18 cellular contexts compared by ENCODE assay signal in genomic region chr7:139709460-139709859, GRCh38.
A peak's percentile ranks its signal among the peaks of the same experiment; 100 is the strongest.
DNase-seq lines count a peak whose midpoint lies in the region; ATAC-seq and TF ChIP-seq lines count a peak whose summit lies in the region.
"Had no signal": no experiment of that assay in that cellular context is flagged by ENCODE, and none has a peak within 500 bp of the region (broad histone marks: within the 10 kb centered on the region; RNA-seq: fewer than 3 reads in every experiment).

No MANE protein-coding gene starts in this region.

- H3K4me2 ChIP-seq in mesenchymal stem cell (ENCODE audit: low read length, poor library complexity, severe bottlenecking) = no peak overlapping the region

- TF ChIP-seq CTCF in right atrium auricular region (IDR thresholded peaks at IDR 0.05) = no peak

- no peak overlapping the region for H2BK120ac ChIP-seq in mesenchymal stem cell (ENCODE audit: low read depth, low read length)

- no peak overlapping the region for H2BK15ac ChIP-seq in mesenchymal stem cell (ENCODE audit: low read depth, poor library complexity, severe bottlenecking)

- ATAC-seq in Right ventricle myocardium superior (ENCODE audit: poor library complexity) = peak; percentile 44
- peak; percentile 63 for ATAC-seq in aorta (ENCODE audit: low FRiP score)
- ATAC-seq: upper lobe of right lung had no signal

- no peak overlapping the region for H4K91ac ChIP-seq in mesenchymal stem cell (ENCODE audit: low read length)

- H2BK5ac ChIP-seq in mesenchymal stem cell (ENCODE audit: low read depth, low read length, poor library complexity, severe bottlenecking) = no peak overlapping the region

- no peak overlapping the region for H3K4ac ChIP-seq in mesenchymal stem cell (ENCODE audit: low read depth in 1 of 2, low read length in 2 of 2)

- 45% methylated on average over 2 of the region's 2 CpGs for WGBS in mesenchymal stem cell
- 56 to 63% methylated on average over 2 of the region's 2 CpGs for WGBS in aorta, 2 donors

- H3K4me3 ChIP-seq in right atrium auricular region = no peak overlapping the region
- peak overlapping the region in 1 of 2 experiments; percentile 21 for H3K4me3 ChIP-seq in mesenchymal stem cell (ENCODE audit: insufficient read depth in 1 of 2, low read depth in 1 of 2, low read length in 2 of 2)
- H3K4me3 ChIP-seq in aorta (ENCODE audit: low read length in 2 of 2) = no peak overlapping the region
- H3K4me3 ChIP-seq: HAP-1, upper lobe of right lung had no signal

- H3K4me1 ChIP-seq in right atrium auricular region (peaks cover 0 to 70% of the 10 kb centered on the region in 2 donors), mesenchymal stem cell (ENCODE audit: control insufficient read depth, insufficient read depth, low read depth, low read length) (peaks cover 29% of the 10 kb centered on the region), aorta (ENCODE audit: control insufficient read depth in 1 of 2, insufficient read depth in 2 of 2, low read length in 2 of 2) (no peaks in the 10 kb centered on the region)
- H3K4me1 ChIP-seq: HAP-1 had no signal

- H3K23ac ChIP-seq in mesenchymal stem cell (ENCODE audit: low read length in 2 of 2) = no peak overlapping the region

- H3K79me1 ChIP-seq in mesenchymal stem cell (replicated peaks; ENCODE audit: low read length, poor library complexity, severe bottlenecking) = peaks cover 43% of the 10 kb centered on the region

- H2AFZ ChIP-seq in mesenchymal stem cell (ENCODE audit: low read depth, low read length) = no peak overlapping the region

- no peak overlapping the region for H2AK5ac ChIP-seq in mesenchymal stem cell (ENCODE audit: low read length, severe bottlenecking)

- no peak overlapping the region for H3K18ac ChIP-seq in mesenchymal stem cell (ENCODE audit: low read depth in 1 of 2, low read length in 2 of 2)

- H3K14ac ChIP-seq in mesenchymal stem cell (ENCODE audit: low read length in 2 of 2) = no peak overlapping the region

- H3K9ac ChIP-seq in mesenchymal stem cell (ENCODE audit: low read length) = no peak overlapping the region

- no peak overlapping the region for H2BK12ac ChIP-seq in mesenchymal stem cell (ENCODE audit: low read length in 2 of 2)

- H4K8ac ChIP-seq in mesenchymal stem cell (ENCODE audit: low read length) = no peak overlapping the region

- H3K27ac ChIP-seq in right atrium auricular region (no peak overlapping the region), cingulate gyrus (ENCODE audit: low read depth, low read length) (peak overlapping the region; percentile 55), mesenchymal stem cell (ENCODE audit: low read length, poor library complexity, severe bottlenecking) (no peak overlapping the region), aorta (ENCODE audit: low read depth in 1 of 2, low read length in 2 of 2) (no peak overlapping the region)
- H3K27ac ChIP-seq: upper lobe of right lung had no signal

- DNase-seq in Right ventricle myocardium superior (no peak), right atrium auricular region (ENCODE audit: low spot score) (no peak), mesenchymal stem cell (peak; percentile 82), aorta (no peak), GOT3 (lab: John Stamatoyannopoulos, UW) (no peak), OCI-M1 (lab: John Stamatoyannopoulos, UW) (no peak), NCI-H128 (lab: John Stamatoyannopoulos, UW; ENCODE audit: unreplicated experiment) (no peak)
- DNase-seq: activated CD4-positive, alpha-beta T cell treated with anti-CD3 and anti-CD28 coated beads, Interleukin-2, amount 50 U/mL, for 48 hours; activated effector memory CD4-positive, alpha-beta T cell treated with Interleukin-2 at 50 U/mL for 16 hours; central memory CD4-positive, alpha-beta T cell; DMS79; NCI-H1092 treated with DMSO at 0.1 percent for 48 hours; stimulated activated CD4-positive, alpha-beta T cell treated with anti-CD3 and anti-CD28 coated beads, Interleukin-12 subunit alpha, Interleukin-12 subunit beta, amount 100 ng/mL, for 4 hours; T-helper 9 cell; upper lobe of right lung had no signal

- peaks cover 22% of the 10 kb centered on the region for H3K36me3 ChIP-seq in right atrium auricular region
- peaks cover 49 to 61% of the 10 kb centered on the region in 2 experiments for H3K36me3 ChIP-seq in mesenchymal stem cell (ENCODE audit: control insufficient read depth in 1 of 2, insufficient read depth in 2 of 2, low read depth in 1 of 2, low read length in 2 of 2)
- peaks cover 0 to 4% of the 10 kb centered on the region in 2 donors for H3K36me3 ChIP-seq in aorta (ENCODE audit: control insufficient read depth in 1 of 2, insufficient read depth in 2 of 2, low read length in 1 of 2)
- H3K36me3 ChIP-seq: HAP-1 had no signal

- H3K9me3 ChIP-seq in right atrium auricular region (no peaks in the 10 kb centered on the region), mesenchymal stem cell (ENCODE audit: control insufficient read depth, low read length) (no peaks in the 10 kb centered on the region), aorta (ENCODE audit: control insufficient read depth, low read length) (no peaks in the 10 kb centered on the region)
- H3K9me3 ChIP-seq: HAP-1, neutrophil, upper lobe of right lung had no signal

- intact Hi-C loops in Right ventricle myocardium superior (cut with DNase I) (no loop called here), aorta (cut with DNase I) (no loop called here)

- H3K27me3 ChIP-seq in right atrium auricular region = no peaks in the 10 kb centered on the region
- no peaks in the 10 kb centered on the region for H3K27me3 ChIP-seq in mesenchymal stem cell (ENCODE audit: control insufficient read depth in 1 of 2, insufficient read depth in 1 of 2, low read length in 2 of 2)
- no peaks in the 10 kb centered on the region for H3K27me3 ChIP-seq in aorta (ENCODE audit: control insufficient read depth in 1 of 2, insufficient read depth in 2 of 2, low read length in 1 of 2)
- H3K27me3 ChIP-seq: neutrophil, upper lobe of right lung had no signal
